ENCODE assay signal across 10 cellular contexts in genomic region chr11:20162824-20163777, GRCh38. TPM values are rescaled to one million over a fixed set of nuclear protein-coding genes. Genes with fewer than 3 reads are reported as not detected.
DNase-seq lines count a peak whose midpoint lies in the region; ATAC-seq, FAIRE-seq and TF ChIP-seq lines count a peak whose summit lies in the region.
"Had no signal": no experiment of that assay in that cellular context is flagged by ENCODE, and none has a peak within 500 bp of the region (broad histone marks: within the 10 kb centered on the region; RNA-seq: fewer than 3 reads in every experiment).

No MANE protein-coding gene starts in this region.

- peak overlapping the region; percentile 27 for H3K4me3 ChIP-seq in lower lobe of right lung

- intact Hi-C loops in lower lobe of right lung (cut with DNase I), result no loop called here

- TF ChIP-seq CTCF in lower lobe of right lung (IDR thresholded peaks at IDR 0.05), result no peak

- no peak overlapping the region for H3K27ac Mint-ChIP-seq in central memory CD8-positive, alpha-beta T cell (ENCODE audit: low read depth)

- H3K36me3 ChIP-seq in lower lobe of right lung, result no peaks in the 10 kb centered on the region

- H3K27me3 Mint-ChIP-seq in central memory CD8-positive, alpha-beta T cell, result peaks cover 100% of the 10 kb centered on the region

- H3K36me3 Mint-ChIP-seq in central memory CD8-positive, alpha-beta T cell (ENCODE audit: insufficient read depth), result peaks cover 11% of the 10 kb centered on the region

- H3K4me3 Mint-ChIP-seq in central memory CD8-positive, alpha-beta T cell, result peak overlapping the region; percentile 62

- H3K4me1 ChIP-seq in lower lobe of right lung, result peaks cover 13% of the 10 kb centered on the region

- no peaks in the 10 kb centered on the region for H3K9me3 Mint-ChIP-seq in central memory CD8-positive, alpha-beta T cell

- peak; percentile 69 for FAIRE-seq in HTR-8/SVneo (lab: Jason Lieb, UNC)
- FAIRE-seq: endometrium had no signal

- peaks cover 99% of the 10 kb centered on the region for H3K27me3 ChIP-seq in lower lobe of right lung (ENCODE audit: low read depth)

- H3K4me1 Mint-ChIP-seq in central memory CD8-positive, alpha-beta T cell, result peaks cover 13% of the 10 kb centered on the region

- no peak for ATAC-seq in central memory CD8-positive, alpha-beta T cell (replicated peaks; ENCODE audit: extremely low read depth, poor library complexity, severe bottlenecking)
- peak in 1 of 2 donors; percentile 29 for ATAC-seq in lower lobe of right lung
- no peak for ATAC-seq in HG03108 (IDR thresholded peaks at IDR 0.05; ENCODE audit: unreplicated experiment)

- no peaks in the 10 kb centered on the region for H3K9me3 ChIP-seq in lower lobe of right lung

- DNase-seq in ACHN, result peak; percentile 30
- no peak for DNase-seq in HTR-8/SVneo (ENCODE audit: insufficient read length, low spot score)
- DNase-seq in central memory CD8-positive, alpha-beta T cell (ENCODE audit: low spot score in 2 of 2), result no peak
- no peak for DNase-seq in lower lobe of right lung
- DNase-seq in NCI-H345 treated with DMSO at 0.1 percent for 48 hours (lab: John Stamatoyannopoulos, UW; ENCODE audit: unreplicated experiment), result no peak
- no peak for DNase-seq in activated effector memory CD4-positive, alpha-beta T cell treated with anti-CD3 and anti-CD28 coated beads, Interleukin-2, amount 50 U/mL, for 16 hours
- no peak for DNase-seq in effector CD4-positive, alpha-beta T cell

- H3K27ac ChIP-seq in lower lobe of right lung, result no peak overlapping the region

- in situ Hi-C loops in ACHN (cut with HindIII; ENCODE audit: low pct_ligation_motif_present, low pct_unique_long_range_greater_than_20kb, low sequenced_read_pairs), result no loop called here

RNA-seq across cellular contexts. Expression of gene DBX1, which starts 2.8 kb away (rescaled TPM):
- total RNA-seq in lower lobe of right lung, result not detected
- total RNA-seq: NCI-H460 had no signal
